Comparison of ENCODE assay signal across 29 cellular contexts in the genomic region with DNA sequence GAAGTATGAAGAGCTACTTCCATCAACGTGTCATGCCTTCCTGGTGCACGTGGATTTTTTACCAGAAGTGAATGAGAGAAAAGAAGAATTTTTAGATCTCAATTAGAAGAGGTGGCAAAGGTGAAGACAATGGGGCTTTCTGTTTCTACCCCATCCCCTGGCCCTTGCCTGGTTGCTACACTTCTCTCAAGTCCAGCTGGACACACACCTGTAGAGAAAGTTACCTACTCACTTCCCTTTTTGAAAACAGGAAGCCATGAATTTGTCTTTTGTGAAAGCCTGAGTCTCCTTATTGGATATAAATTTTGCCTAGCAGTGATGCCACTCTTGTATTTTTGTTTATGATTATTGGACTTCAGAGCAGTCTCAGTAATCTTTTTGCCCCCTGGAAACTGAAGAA.
DNase-seq lines count a peak whose midpoint lies in the region; ATAC-seq and TF ChIP-seq lines count a peak whose summit lies in the region.
"Had no signal": no experiment of that assay in that cellular context is flagged by ENCODE, and none has a peak within 500 bp of the region (broad histone marks: within the 10 kb centered on the region; RNA-seq: fewer than 3 reads in every experiment).

No MANE protein-coding gene starts in this region.

- H3K4me2 ChIP-seq in Karpas-422 (ENCODE audit: low read depth, low read length, poor library complexity, severe bottlenecking), result no peak overlapping the region
- H3K4me2 ChIP-seq: KMS-11, PC-9 had no signal

- H3K4me3 ChIP-seq in Karpas-422 (ENCODE audit: low read length), result no peak overlapping the region
- no peak overlapping the region for H3K4me3 ChIP-seq in esophagus squamous epithelium
- H3K4me3 ChIP-seq: GM23248, PC-9 had no signal

- H3K36me3 ChIP-seq in Karpas-422 (ENCODE audit: insufficient read depth, low read length) (no peaks in the 10 kb centered on the region), esophagus squamous epithelium (no peaks in the 10 kb centered on the region)

- H3K79me2 ChIP-seq in Karpas-422 (ENCODE audit: low read length), result no peaks in the 10 kb centered on the region

- H3K27me3 ChIP-seq in Karpas-422 (ENCODE audit: low read length) (0 out of 2 replicates have a peak, but pooled peaks cover under 1% of the 10 kb centered on the region), esophagus squamous epithelium (no peaks in the 10 kb centered on the region)

- TF ChIP-seq CTCF in esophagus squamous epithelium (IDR thresholded peaks at IDR 0.05), result no peak

- H3K9me3 ChIP-seq in Karpas-422 (ENCODE audit: low read length) (no peaks in the 10 kb centered on the region), esophagus squamous epithelium (no peaks in the 10 kb centered on the region)
- H3K9me3 ChIP-seq: Caco-2 had no signal

- H3K27ac ChIP-seq in Karpas-422 (ENCODE audit: low read length), result no peak overlapping the region
- peak overlapping the region; percentile 98 for H3K27ac ChIP-seq in epithelial cell of prostate
- H3K27ac ChIP-seq in esophagus squamous epithelium, result no peak overlapping the region
- H3K27ac ChIP-seq: C4-2B, GM23248, KMS-11, PC-9, RWPE1 had no signal

- no peaks in the 10 kb centered on the region for H3K9me2 ChIP-seq in Karpas-422 (replicated peaks; ENCODE audit: insufficient read depth, low read length)

- H2AFZ ChIP-seq in Karpas-422 (ENCODE audit: low read length), result no peak overlapping the region
- H2AFZ ChIP-seq: GM23248, PC-9 had no signal

- WGBS in esophagus squamous epithelium, 2 donors, result 56 to 74% methylated on average over 2 of the region's 2 CpGs

- H3K4me1 ChIP-seq in Karpas-422 (ENCODE audit: low read length), result peaks cover 4% of the 10 kb centered on the region; the same call in 1 of the 2 replicates
- H3K4me1 ChIP-seq in esophagus squamous epithelium, result peaks cover 0 to 10% (median 9%) of the 10 kb centered on the region in 3 donors
- H3K4me1 ChIP-seq: Caco-2 had no signal

- H3K9ac ChIP-seq in Karpas-422 (ENCODE audit: low read length), result no peak overlapping the region
- H3K9ac ChIP-seq: GM23248, KMS-11 had no signal

- DNase-seq in Karpas-422, result peak; percentile 44
- DNase-seq in RPMI8226, result peak; percentile 64
- DNase-seq in epithelial cell of prostate (ENCODE audit: low read depth, low spot score), result no peak
- no peak for DNase-seq in HuH-7 (ENCODE audit: low spot score)
- DNase-seq in esophagus squamous epithelium (lab: John Stamatoyannopoulos, UW), result no peak
- DNase-seq: Caco-2; CD8-positive, alpha-beta T cell; DMS 273 treated with DMSO at 0.1 percent for 48 hours; DMS79; EL; GDM1; H7; NCI-H1092 treated with DMSO at 0.1 percent for 48 hours; NCI-H1436; NCI-H187; NCI-H2171 treated with DMSO at 0.1 percent for 48 hours; NCI-H345; NCI-H524 treated with DMSO at 0.1 percent for 48 hours; NCI-H774; PC-9; SHP77 treated with DMSO at 0.1 percent for 48 hours; T-helper 1 cell had no signal

- ATAC-seq in HG03045 (IDR thresholded peaks at IDR 0.05; ENCODE audit: unreplicated experiment), result no peak
- no peak for ATAC-seq in GM21447 (IDR thresholded peaks at IDR 0.05; ENCODE audit: unreplicated experiment)
- ATAC-seq: CD8-positive, alpha-beta T cell; HepG2 had no signal

- no peak for TF ChIP-seq POLR2A in esophagus squamous epithelium (IDR thresholded peaks at IDR 0.05)

- no peaks in the 10 kb centered on the region for H4K20me1 ChIP-seq in Karpas-422 (ENCODE audit: insufficient read depth, low read depth, low read length)

- intact Hi-C loops in esophagus squamous epithelium (cut with DNase I), result no loop called here

Comparison
In these comparisons a context has a peak if more than half of its experiments do, and no peak if none do; other contexts are left out.
1. DNase-seq: peak in Karpas-422 (single experiment) and RPMI8226 (single experiment); none in epithelial cell of prostate (single experiment), HuH-7 (single experiment) and esophagus squamous epithelium (single experiment).